In the genomic region with DNA sequence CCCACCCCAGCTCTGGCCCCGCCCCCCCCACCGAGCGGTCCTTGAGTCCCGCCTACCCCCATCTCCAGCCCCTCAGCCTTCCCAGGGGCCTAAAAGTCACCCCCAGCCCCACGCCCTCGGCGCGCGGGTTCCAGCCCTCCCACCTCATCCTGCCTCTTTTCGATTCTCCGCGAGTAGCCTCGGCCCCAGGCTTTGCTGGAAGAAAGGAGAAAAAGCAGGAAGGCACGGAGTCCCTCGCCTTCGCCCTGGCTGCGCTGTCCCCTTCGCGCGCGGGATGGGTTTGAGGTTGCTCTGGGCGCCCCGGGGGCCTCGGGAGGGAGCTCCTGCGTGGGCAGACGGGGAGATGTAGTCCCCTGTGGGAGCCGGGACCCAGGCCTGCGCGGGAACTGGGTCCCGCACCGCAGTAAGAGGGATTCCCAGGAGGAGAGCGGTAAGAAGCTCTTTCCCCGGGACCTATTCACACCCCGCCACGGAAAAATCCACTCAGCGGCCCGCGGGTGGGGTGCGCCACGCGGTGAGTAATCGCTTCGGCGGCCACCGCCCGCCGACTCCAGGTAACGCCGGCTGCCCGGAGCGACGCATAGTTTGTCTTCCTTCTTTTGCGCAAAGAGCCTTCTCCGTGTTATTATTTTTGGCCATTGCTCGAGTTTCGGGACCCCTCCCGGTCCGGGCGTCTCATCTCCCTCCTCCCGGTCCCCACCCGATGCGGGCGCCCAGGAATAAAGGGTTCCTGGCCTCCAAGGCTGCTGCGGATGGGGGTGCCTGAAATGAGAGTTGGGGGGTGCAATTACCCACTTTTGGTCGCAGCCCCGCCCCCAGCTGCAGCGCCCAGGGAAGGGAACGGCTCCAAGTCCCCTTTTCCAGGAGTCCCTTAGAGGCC, we compare ENCODE assay signal across 11 cellular contexts. TPM values are rescaled to one million over a fixed set of nuclear protein-coding genes. Genes with fewer than 3 reads are reported as not detected.
A peak's percentile ranks its signal among the peaks of the same experiment; 100 is the strongest.
DNase-seq lines count a peak whose midpoint lies in the region; ATAC-seq, FAIRE-seq and TF ChIP-seq lines count a peak whose summit lies in the region.
"Had no signal": no experiment of that assay in that cellular context is flagged by ENCODE, and none has a peak within 500 bp of the region (broad histone marks: within the 10 kb centered on the region; RNA-seq: fewer than 3 reads in every experiment).

No MANE protein-coding gene starts in this region.

- in situ Hi-C loops in IMR-90 (cut with MboI; ENCODE audit: low sequenced_read_pairs) = no loop called here

- no peak for TF ChIP-seq RAD21 in IMR-90 (IDR thresholded peaks at IDR 0.05; ENCODE audit: low read length)
- no peak for TF ChIP-seq RAD21 in H1 (IDR thresholded peaks at IDR 0.05 in 1 of 2, conservative IDR thresholded peaks at IDR 0.05 in 1 of 2; ENCODE audit: low read depth in 2 of 2, low read length in 2 of 2)

- H3K9ac ChIP-seq in IMR-90 (ENCODE audit: low read depth, low read length) (no peak overlapping the region), H1 (replicated peaks in 1 of 4; ENCODE audit: extremely low read depth in 1 of 4, low read depth in 3 of 4, low read length in 3 of 4) (no peak overlapping the region)

- intact Hi-C loops in IMR-90 (cut with micrococcal nuclease) = no loop called here

- no peak overlapping the region for H2BK12ac ChIP-seq in H1 (ENCODE audit: low read depth, low read length)

- H3K27ac Mint-ChIP-seq in activated CD8-positive, alpha-beta T cell treated with anti-CD3 and anti-CD28 coated beads, Interleukin-2, amount 10 ng/mL, durations not matched to agents 7 days and 5 days = no peak overlapping the region

- no peak for ATAC-seq in IMR-90 (ENCODE audit: low read depth)
- ATAC-seq in activated CD8-positive, alpha-beta T cell treated with anti-CD3 and anti-CD28 coated beads, Interleukin-2, amount 10 ng/mL, durations not matched to agents 7 days and 5 days = no peak
- no peak for ATAC-seq in GM21786 (IDR thresholded peaks at IDR 0.05; ENCODE audit: unreplicated experiment)
- no peak for ATAC-seq in GM18861 (IDR thresholded peaks at IDR 0.05; ENCODE audit: unreplicated experiment)

- H3K4me3 ChIP-seq in IMR-90 (ENCODE audit: insufficient read depth, low read depth, low read length) = peak overlapping the region; percentile 4; the same call in 1 of the 2 replicates
- peak overlapping the region in 2 of 4 experiments; percentile 17 to 49; a peak in 3 of 8 replicates for H3K4me3 ChIP-seq in H1 (ENCODE audit: extremely low read depth in 1 of 4, insufficient read depth in 2 of 4, low read depth in 3 of 4, low read length in 4 of 4)
- H3K4me3 ChIP-seq in osteoblast (ENCODE audit: insufficient read depth, low read length) = peak overlapping the region; percentile 54

- no peak overlapping the region for H2BK20ac ChIP-seq in IMR-90 (ENCODE audit: low read depth, low read length)
- H2BK20ac ChIP-seq in H1 (ENCODE audit: low read length) = no peak overlapping the region; the same call in 1 of the 2 replicates

- TF ChIP-seq CTCF in IMR-90 (conservative IDR thresholded peaks at IDR 0.05; ENCODE audit: low read depth, low read length) (no peak), H1 (IDR thresholded peaks at IDR 0.05; ENCODE audit: control extremely low read depth in 1 of 3, insufficient read depth in 1 of 3, low read depth in 1 of 3, low read length in 3 of 3) (no peak), osteoblast (IDR thresholded peaks at IDR 0.05; ENCODE audit: extremely low read depth, low read depth, low read length) (no peak)

- H3K4me2 ChIP-seq in IMR-90 (ENCODE audit: low read depth, low read length) (peak overlapping the region; percentile 72), H1 (ENCODE audit: insufficient read depth in 1 of 2, low read depth in 2 of 2, low read length in 2 of 2) (peak overlapping the region; percentile 64 to 65), osteoblast (ENCODE audit: insufficient read depth, low read length) (peak overlapping the region; percentile 58)

- FAIRE-seq in H1 (lab: Jason Lieb, UNC) = no peak

- DNase-seq in DMS 273 (lab: John Stamatoyannopoulos, UW; ENCODE audit: unreplicated experiment) (peak; percentile 60), DMS 273 treated with DMSO at 0.1 percent for 48 hours (lab: John Stamatoyannopoulos, UW) (no peak), IMR-90 (no peak), H1 (ENCODE audit: low read depth in 1 of 2, low spot score in 2 of 2) (peak in 1 of 2 experiments; percentile 64), osteoblast (ENCODE audit: insufficient read length, low spot score, missing footprints) (peak; percentile 95)
- no peak for DNase-seq in activated CD8-positive, alpha-beta T cell treated with anti-CD3 and anti-CD28 coated beads, Interleukin-2, amount 10 ng/mL, durations not matched to agents 7 days and 5 days
- DNase-seq: hippocampal formation, SHP77 had no signal

- H2AK9ac ChIP-seq in IMR-90 (replicated peaks; ENCODE audit: low read depth, low read length, poor library complexity) = peak overlapping the region; percentile 35

- H3K9me3 ChIP-seq in IMR-90 (ENCODE audit: control insufficient read depth, insufficient read depth, low read length) (no peaks in the 10 kb centered on the region), H1 (ENCODE audit: insufficient read depth in 2 of 2, low read depth in 1 of 2, low read length in 1 of 2) (no peaks in the 10 kb centered on the region), osteoblast (ENCODE audit: low read depth, low read length) (no peaks in the 10 kb centered on the region)

- H3K4me1 ChIP-seq in IMR-90 (ENCODE audit: control insufficient read depth, insufficient read depth, low read length) (peaks cover 9% of the 10 kb centered on the region; the same call in 1 of the 2 replicates), H1 (replicated peaks in 1 of 4; ENCODE audit: control insufficient read depth in 3 of 4, insufficient read depth in 4 of 4, low read length in 3 of 4) (peaks cover 32 to 54% (median 44%) of the 10 kb centered on the region in 4 experiments), osteoblast (ENCODE audit: insufficient read depth, low read length) (peaks cover 5% of the 10 kb centered on the region)

- H4K8ac ChIP-seq in IMR-90 (ENCODE audit: low read depth in 2 of 2, low read length in 2 of 2) = no peak overlapping the region
- peak overlapping the region; percentile 35; the same call in 1 of the 2 replicates for H4K8ac ChIP-seq in H1 (ENCODE audit: extremely low read depth, insufficient read depth, low read length)

- POLR2A ChIA-PET in IMR-90 (lab: Charles Lee; ENCODE audit: unreplicated experiment) = no interaction called here
- POLR2A ChIA-PET in H1 (lab: Charles Lee; ENCODE audit: partially characterized antibody) = interaction anchor here (0.7 to 1.4 kb wide), 5 partner anchors 18 to 33 kb away, joined by 3 to 4 read pairs (median 3); partner anchors contain the start of gene REX1BD
- POLR2A ChIA-PET in activated CD8-positive, alpha-beta T cell treated with anti-CD3 and anti-CD28 coated beads, Interleukin-2, amount 10 ng/mL, durations not matched to agents 7 days and 5 days (lab: Charles Lee) = no interaction called here

- H2BK15ac ChIP-seq in IMR-90 (ENCODE audit: low read depth, low read length) = no peak overlapping the region
- no peak overlapping the region for H2BK15ac ChIP-seq in H1 (ENCODE audit: low read length)

- H3K56ac ChIP-seq in IMR-90 (ENCODE audit: extremely low read depth, insufficient read depth, low read length) (no peak overlapping the region), H1 (replicated peaks; ENCODE audit: insufficient read length, low read depth, low read length) (no peak overlapping the region)

- H3K9me3 Mint-ChIP-seq in activated CD8-positive, alpha-beta T cell treated with anti-CD3 and anti-CD28 coated beads, Interleukin-2, amount 10 ng/mL, durations not matched to agents 7 days and 5 days (ENCODE audit: insufficient read depth) = no peaks in the 10 kb centered on the region

- peak overlapping the region; percentile 63 for H2AFZ ChIP-seq in IMR-90 (replicated peaks; ENCODE audit: low read length, poor library complexity)
- no peak overlapping the region for H2AFZ ChIP-seq in H1 (ENCODE audit: low read length)
- H2AFZ ChIP-seq in osteoblast (ENCODE audit: low read length) = no peak overlapping the region

- H3K79me2 ChIP-seq in H1 (ENCODE audit: control insufficient read depth in 1 of 2, insufficient read depth in 2 of 2, low read length in 2 of 2) (no peaks in the 10 kb centered on the region), osteoblast (ENCODE audit: insufficient read depth, low read length) (no peaks in the 10 kb centered on the region)

- H3K4me1 Mint-ChIP-seq in activated CD8-positive, alpha-beta T cell treated with anti-CD3 and anti-CD28 coated beads, Interleukin-2, amount 10 ng/mL, durations not matched to agents 7 days and 5 days (ENCODE audit: low read depth) = peaks cover 17% of the 10 kb centered on the region

- no peaks in the 10 kb centered on the region for H3K36me3 ChIP-seq in IMR-90 (ENCODE audit: control insufficient read depth, insufficient read depth, low read length)
- H3K36me3 ChIP-seq in H1 (ENCODE audit: control insufficient read depth in 2 of 4, insufficient read depth in 4 of 4, low read length in 3 of 4) = peaks cover 0 to 14% (median 0%) of the 10 kb centered on the region in 4 experiments; a peak in 1 of 8 replicates
- H3K36me3 ChIP-seq in osteoblast (ENCODE audit: insufficient read depth, low read length) = no peaks in the 10 kb centered on the region

- H4K5ac ChIP-seq in IMR-90 (ENCODE audit: low read depth, low read length) = no peak overlapping the region
- H4K5ac ChIP-seq in H1 (ENCODE audit: insufficient read length, low read depth, low read length) = no peak overlapping the region

- H3K4ac ChIP-seq in IMR-90 (ENCODE audit: low read depth, low read length) = no peak overlapping the region
- H3K4ac ChIP-seq in H1 (replicated peaks; ENCODE audit: insufficient read length, low read depth, low read length) = no peak overlapping the region

- H3K79me1 ChIP-seq in IMR-90 (ENCODE audit: low read depth in 1 of 2, low read length in 2 of 2) (no peaks in the 10 kb centered on the region), H1 (ENCODE audit: low read depth, low read length) (no peaks in the 10 kb centered on the region)

- no peak overlapping the region for H2BK5ac ChIP-seq in IMR-90 (ENCODE audit: low read depth, low read length, poor library complexity, severe bottlenecking)
- H2BK5ac ChIP-seq in H1 (ENCODE audit: low read depth, low read length) = no peak overlapping the region

- WGBS in IMR-90 (ENCODE audit: extremely low coverage in 2 of 2, insufficient read length in 1 of 2), 2 experiments = 0% methylated on average over 17 of the region's 68 CpGs; no CpG with 5 or more reads in 1 of the 2 experiments
- WGBS in H1 (ENCODE audit: extremely low coverage in 1 of 2, insufficient coverage in 1 of 2, insufficient read length in 1 of 2, insufficient replicate concordance in 2 of 2, low coverage in 1 of 2, low lambda C conversion rate in 2 of 2, missing lambda C conversion rate in 1 of 2), 2 experiments = 6% methylated on average over 54 of the region's 68 CpGs; no CpG with 5 or more reads in 1 of the 2 experiments

- H3K23ac ChIP-seq in IMR-90 (ENCODE audit: low read depth, low read length) (no peak overlapping the region), H1 (ENCODE audit: insufficient read length) (no peak overlapping the region)

- H3K27me3 ChIP-seq in IMR-90 (ENCODE audit: control insufficient read depth, insufficient read depth, low read length) = peaks cover 86% of the 10 kb centered on the region
- peaks cover 82 to 95% (median 95%) of the 10 kb centered on the region in 4 experiments for H3K27me3 ChIP-seq in H1 (replicated peaks in 1 of 4; ENCODE audit: control insufficient read depth in 3 of 4, extremely low read depth in 1 of 4, insufficient read depth in 3 of 4, low read length in 3 of 4)
- peaks cover 55% of the 10 kb centered on the region for H3K27me3 ChIP-seq in osteoblast (ENCODE audit: insufficient read depth, low read length)

- H3K27ac ChIP-seq in IMR-90 (ENCODE audit: insufficient read depth, low read length) (no peak overlapping the region), H1 (ENCODE audit: low read depth, low read length) (no peak overlapping the region), osteoblast (ENCODE audit: low read depth, low read length) (no peak overlapping the region)
- H3K27ac ChIP-seq: 22Rv1 had no signal

- TF ChIP-seq EP300 in H1 (IDR thresholded peaks at IDR 0.05; ENCODE audit: borderline replicate concordance in 1 of 2, low read depth in 2 of 2, low read length in 2 of 2) = no peak

- H3K18ac ChIP-seq in IMR-90 (ENCODE audit: low read depth, low read length) (no peak overlapping the region), H1 (ENCODE audit: extremely low read depth, low read length) (peak overlapping the region; percentile 19; the same call in 1 of the 2 replicates)

- no peak overlapping the region for H2AK5ac ChIP-seq in IMR-90 (ENCODE audit: low read depth, low read length)
- no peak overlapping the region for H2AK5ac ChIP-seq in H1 (ENCODE audit: low read depth, low read length)

- no peaks in the 10 kb centered on the region for H3K9me1 ChIP-seq in IMR-90 (ENCODE audit: insufficient read depth, low read length)

- dilution Hi-C loops in IMR-90 (cut with HindIII; ENCODE audit: low sequenced_read_pairs, unreplicated experiment) = no loop called here

- H4K20me1 ChIP-seq in IMR-90 (ENCODE audit: insufficient read depth, low read length) (peaks cover 8% of the 10 kb centered on the region), H1 (replicated peaks in 1 of 2; ENCODE audit: control insufficient read depth in 1 of 2, insufficient read depth in 2 of 2, low read length in 2 of 2) (peaks cover 0 to 16% of the 10 kb centered on the region in 2 experiments), osteoblast (ENCODE audit: insufficient read depth, low read length) (no peaks in the 10 kb centered on the region)

- no peak for TF ChIP-seq POLR2A in IMR-90 (IDR thresholded peaks at IDR 0.05; ENCODE audit: low read depth, low read length)
- TF ChIP-seq POLR2A in H1 (IDR thresholded peaks at IDR 0.05; ENCODE audit: control extremely low read depth in 1 of 2, low read depth in 2 of 2, low read length in 2 of 2) = no peak

- H3K14ac ChIP-seq in IMR-90 (replicated peaks; ENCODE audit: low read depth, low read length) = no peak overlapping the region
- no peak overlapping the region for H3K14ac ChIP-seq in H1 (ENCODE audit: insufficient read length)

- no peaks in the 10 kb centered on the region for H3K36me3 Mint-ChIP-seq in activated CD8-positive, alpha-beta T cell treated with anti-CD3 and anti-CD28 coated beads, Interleukin-2, amount 10 ng/mL, durations not matched to agents 7 days and 5 days (ENCODE audit: low read depth)

- H3K4me3 Mint-ChIP-seq in activated CD8-positive, alpha-beta T cell treated with anti-CD3 and anti-CD28 coated beads, Interleukin-2, amount 10 ng/mL, durations not matched to agents 7 days and 5 days = no peak overlapping the region

- H4K91ac ChIP-seq in IMR-90 (ENCODE audit: insufficient read depth, low read depth, low read length) (no peak overlapping the region), H1 (replicated peaks; ENCODE audit: insufficient read length, low read length) (no peak overlapping the region)

- H2BK120ac ChIP-seq in IMR-90 (ENCODE audit: low read depth, low read length) = no peak overlapping the region
- no peak overlapping the region for H2BK120ac ChIP-seq in H1 (replicated peaks; ENCODE audit: low read depth, low read length)

- peaks cover 23% of the 10 kb centered on the region; the same call in 1 of the 2 replicates for H3K23me2 ChIP-seq in H1 (ENCODE audit: low read depth, low read length)

- BruUV-seq in IMR-90 (replicated peaks; lab: Mats Ljungman, UMichigan) = no TSS peak

- peaks cover 73% of the 10 kb centered on the region for H3K27me3 Mint-ChIP-seq in activated CD8-positive, alpha-beta T cell treated with anti-CD3 and anti-CD28 coated beads, Interleukin-2, amount 10 ng/mL, durations not matched to agents 7 days and 5 days (ENCODE audit: low read depth)

- CTCF ChIA-PET in IMR-90 (lab: Yijun Ruan, JAX) (interaction anchor here (1.5 kb wide), 1 partner anchor 28 kb away, joined by 3 read pairs; no protein-coding TSS in a partner anchor), H1 (lab: Charles Lee; ENCODE audit: partially characterized antibody) (interaction anchor here (0.7 to 1.1 kb wide), 3 partner anchors 17 to 1214 kb away, joined by 3 read pairs; no protein-coding TSS in a partner anchor)
- CTCF ChIA-PET in activated CD8-positive, alpha-beta T cell treated with anti-CD3 and anti-CD28 coated beads, Interleukin-2, amount 10 ng/mL, durations not matched to agents 7 days and 5 days (lab: Charles Lee) = no interaction called here

RNA-seq across cellular contexts. Expression of gene CRLF1, which starts 0.9 kb away (rescaled TPM):
- total RNA-seq in IMR-90 (2012; rRNA removed) (0.18 and 0.28 TPM in 2 replicates), osteoblast (6.9 and 15.9 TPM in 2 replicates)
- polyA plus RNA-seq in IMR-90 (2012; rRNA removed) (3.0 and 3.1 TPM in 2 replicates), H1 (2011; rRNA removed) (7.2 and 19.2 TPM in 2 replicates)
- polyA plus RNA-seq in IMR-90 (2012; cell fraction: cytosol; rRNA removed) = 3.2 TPM in 2 replicates
- polyA plus RNA-seq in IMR-90 (2012; cell fraction: nucleus; rRNA removed; ENCODE audit: low replicate concordance) = 0.38 and 2.1 TPM in 2 replicates
- total RNA-seq in H1 (2021; fragmentation: NEBNext Ultra II Directional; extraction: Animal tissue kit (Norgen Biotek cat#: 25700)) = 9.5 and 10.3 TPM in 2 replicates
- 10.3 TPM for polyA plus RNA-seq in H1 (2011; cell fraction: cytosol; rRNA removed)
- polyA plus RNA-seq in H1 (2011; cell fraction: nucleus; rRNA removed) = 15.8 TPM
- 5.8 to 11.1 TPM (median 9.9 TPM) in 4 replicates for polyA plus RNA-seq in H1 (2012, experiment 1 of 2)
- 10.1 TPM for polyA plus RNA-seq in H1 (2012, experiment 2 of 2)
- polyA plus RNA-seq in H1 (2013, experiment 1 of 2) = 46.8 TPM
- 48.9 TPM for polyA plus RNA-seq in H1 (2013, experiment 2 of 2)
- polyA minus RNA-seq in H1 (2011; rRNA and poly(A)+ RNA removed) = 0.68 and 2.1 TPM in 2 replicates
- 7.1 TPM for polyA minus RNA-seq in H1 (2011; cell fraction: cytosol; rRNA and poly(A)+ RNA removed)
- 2.5 TPM for polyA minus RNA-seq in H1 (2011; cell fraction: nucleus; rRNA and poly(A)+ RNA removed)
- total RNA-seq in activated CD8-positive, alpha-beta T cell treated with anti-CD3 and anti-CD28 coated beads, Interleukin-2, amount 10 ng/mL, durations not matched to agents 7 days and 5 days = not detected

RNA-seq across cellular contexts. Expression of gene TMEM59L, which starts 5.2 kb away (rescaled TPM):
- total RNA-seq in IMR-90 (2012; rRNA removed) (under 0.01 and 0.28 TPM in 2 replicates), osteoblast (0.36 and 2.1 TPM in 2 replicates)
- polyA plus RNA-seq in IMR-90 (2012; rRNA removed) (5.9 and 6.1 TPM in 2 replicates), H1 (2011; rRNA removed) (4.0 and 10.4 TPM in 2 replicates)
- 5.6 and 9.7 TPM in 2 replicates for polyA plus RNA-seq in IMR-90 (2012; cell fraction: cytosol; rRNA removed)
- 21.2 and 55.5 TPM in 2 replicates for polyA plus RNA-seq in IMR-90 (2012; cell fraction: nucleus; rRNA removed; ENCODE audit: low replicate concordance)
- 8.6 and 12.2 TPM in 2 replicates for total RNA-seq in H1 (2021; fragmentation: NEBNext Ultra II Directional; extraction: Animal tissue kit (Norgen Biotek cat#: 25700))
- 6.1 TPM for polyA plus RNA-seq in H1 (2011; cell fraction: cytosol; rRNA removed)
- 34.5 TPM for polyA plus RNA-seq in H1 (2011; cell fraction: nucleus; rRNA removed)
- 5.8 to 11.5 TPM (median 11.1 TPM) in 4 replicates for polyA plus RNA-seq in H1 (2012, experiment 1 of 2)
- polyA plus RNA-seq in H1 (2012, experiment 2 of 2) = 10.7 TPM
- polyA plus RNA-seq in H1 (2013, experiment 1 of 2) = 37.3 TPM
- 37.3 TPM for polyA plus RNA-seq in H1 (2013, experiment 2 of 2)
- 0.56 and 0.82 TPM in 2 replicates for polyA minus RNA-seq in H1 (2011; rRNA and poly(A)+ RNA removed)
- polyA minus RNA-seq in H1 (2011; cell fraction: cytosol; rRNA and poly(A)+ RNA removed) = 9.2 TPM
- 5.0 TPM for polyA minus RNA-seq in H1 (2011; cell fraction: nucleus; rRNA and poly(A)+ RNA removed)
- not detected for total RNA-seq in activated CD8-positive, alpha-beta T cell treated with anti-CD3 and anti-CD28 coated beads, Interleukin-2, amount 10 ng/mL, durations not matched to agents 7 days and 5 days

RNA-seq across cellular contexts. Expression of gene REX1BD, which starts 18.9 kb away (rescaled TPM):
- total RNA-seq in IMR-90 (2012; rRNA removed) (14.2 and 19.2 TPM in 2 replicates), osteoblast (27.7 and 29.7 TPM in 2 replicates)
- polyA plus RNA-seq in IMR-90 (2012; rRNA removed) (44.6 and 68.7 TPM in 2 replicates), H1 (2011; rRNA removed) (62.7 and 132 TPM in 2 replicates)
- 147 and 160 TPM in 2 replicates for polyA plus RNA-seq in IMR-90 (2012; cell fraction: cytosol; rRNA removed)
- 295 and 606 TPM in 2 replicates for polyA plus RNA-seq in IMR-90 (2012; cell fraction: nucleus; rRNA removed; ENCODE audit: low replicate concordance)
- total RNA-seq in H1 (2021; fragmentation: NEBNext Ultra II Directional; extraction: Animal tissue kit (Norgen Biotek cat#: 25700)) = 56.8 and 63.1 TPM in 2 replicates
- 95.5 TPM for polyA plus RNA-seq in H1 (2011; cell fraction: cytosol; rRNA removed)
- 203 TPM for polyA plus RNA-seq in H1 (2011; cell fraction: nucleus; rRNA removed)
- 24.8 to 73.2 TPM (median 62.2 TPM) in 4 replicates for polyA plus RNA-seq in H1 (2012, experiment 1 of 2)
- polyA plus RNA-seq in H1 (2012, experiment 2 of 2) = 46.1 TPM
- 101 TPM for polyA plus RNA-seq in H1 (2013, experiment 1 of 2)
- 91.7 TPM for polyA plus RNA-seq in H1 (2013, experiment 2 of 2)
- 2.7 and 3.3 TPM in 2 replicates for polyA minus RNA-seq in H1 (2011; rRNA and poly(A)+ RNA removed)
- polyA minus RNA-seq in H1 (2011; cell fraction: cytosol; rRNA and poly(A)+ RNA removed) = 32.8 TPM
- polyA minus RNA-seq in H1 (2011; cell fraction: nucleus; rRNA and poly(A)+ RNA removed) = 20.1 TPM
- 10 to 100 TPM; 91.5 to 98.7 TPM for total RNA-seq in activated CD8-positive, alpha-beta T cell treated with anti-CD3 and anti-CD28 coated beads, Interleukin-2, amount 10 ng/mL, durations not matched to agents 7 days and 5 days

RNA-seq across cellular contexts. Expression of gene KLHL26, which starts 29.4 kb away (rescaled TPM):
- total RNA-seq in IMR-90 (2012; rRNA removed) (0.28 and 2.2 TPM in 2 replicates), osteoblast (5.1 and 5.3 TPM in 2 replicates)
- polyA plus RNA-seq in IMR-90 (2012; rRNA removed) (4.7 and 5.8 TPM in 2 replicates), H1 (2011; rRNA removed) (2.2 and 6.7 TPM in 2 replicates)
- 1.9 and 3.3 TPM in 2 replicates for polyA plus RNA-seq in IMR-90 (2012; cell fraction: cytosol; rRNA removed)
- polyA plus RNA-seq in IMR-90 (2012; cell fraction: nucleus; rRNA removed; ENCODE audit: low replicate concordance) = 2.6 and 6.8 TPM in 2 replicates
- 8.8 and 9.0 TPM in 2 replicates for total RNA-seq in H1 (2021; fragmentation: NEBNext Ultra II Directional; extraction: Animal tissue kit (Norgen Biotek cat#: 25700))
- 5.5 TPM for polyA plus RNA-seq in H1 (2011; cell fraction: cytosol; rRNA removed)
- 6.8 TPM for polyA plus RNA-seq in H1 (2011; cell fraction: nucleus; rRNA removed)
- polyA plus RNA-seq in H1 (2012, experiment 1 of 2) = 4.9 to 9.1 TPM (median 6.0 TPM) in 4 replicates
- polyA plus RNA-seq in H1 (2012, experiment 2 of 2) = 5.2 TPM
- 4.2 TPM for polyA plus RNA-seq in H1 (2013, experiment 1 of 2)
- 4.0 TPM for polyA plus RNA-seq in H1 (2013, experiment 2 of 2)
- 6.3 and 8.8 TPM in 2 replicates for polyA minus RNA-seq in H1 (2011; rRNA and poly(A)+ RNA removed)
- 11.4 TPM for polyA minus RNA-seq in H1 (2011; cell fraction: cytosol; rRNA and poly(A)+ RNA removed)
- polyA minus RNA-seq in H1 (2011; cell fraction: nucleus; rRNA and poly(A)+ RNA removed) = 3.9 TPM
- total RNA-seq in activated CD8-positive, alpha-beta T cell treated with anti-CD3 and anti-CD28 coated beads, Interleukin-2, amount 10 ng/mL, durations not matched to agents 7 days and 5 days = 10 to 100 TPM; 13.2 to 13.4 TPM

RNA-seq across cellular contexts. Expression of gene UBA52, which starts 35.8 kb away (rescaled TPM):
- total RNA-seq in IMR-90 (2012; rRNA removed) = 1,030 and 1,144 TPM in 2 replicates
- 2,778 and 3,008 TPM in 2 replicates for polyA plus RNA-seq in IMR-90 (2012; rRNA removed)
- 3,160 and 3,447 TPM in 2 replicates for polyA plus RNA-seq in IMR-90 (2012; cell fraction: cytosol; rRNA removed)
- polyA plus RNA-seq in IMR-90 (2012; cell fraction: nucleus; rRNA removed; ENCODE audit: low replicate concordance) = 792 and 822 TPM in 2 replicates
- total RNA-seq in H1 (2021; fragmentation: NEBNext Ultra II Directional; extraction: Animal tissue kit (Norgen Biotek cat#: 25700)) = 1,331 and 1,340 TPM in 2 replicates
- polyA plus RNA-seq in H1 (2011; rRNA removed) = 2,924 and 5,409 TPM in 2 replicates
- 3,548 TPM for polyA plus RNA-seq in H1 (2011; cell fraction: cytosol; rRNA removed)
- 1,787 TPM for polyA plus RNA-seq in H1 (2011; cell fraction: nucleus; rRNA removed)
- polyA plus RNA-seq in H1 (2012, experiment 1 of 2) = 2,370 to 2,796 TPM (median 2,589 TPM) in 4 replicates
- 3,432 TPM for polyA plus RNA-seq in H1 (2012, experiment 2 of 2)
- 1,517 TPM for polyA plus RNA-seq in H1 (2013, experiment 1 of 2)
- 1,516 TPM for polyA plus RNA-seq in H1 (2013, experiment 2 of 2)
- 1,852 and 1,905 TPM in 2 replicates for polyA minus RNA-seq in H1 (2011; rRNA and poly(A)+ RNA removed)
- polyA minus RNA-seq in H1 (2011; cell fraction: cytosol; rRNA and poly(A)+ RNA removed) = 518 TPM
- polyA minus RNA-seq in H1 (2011; cell fraction: nucleus; rRNA and poly(A)+ RNA removed) = 613 TPM
- 554 and 556 TPM in 2 replicates for total RNA-seq in osteoblast
- total RNA-seq in activated CD8-positive, alpha-beta T cell treated with anti-CD3 and anti-CD28 coated beads, Interleukin-2, amount 10 ng/mL, durations not matched to agents 7 days and 5 days = 1,000 to 10,000 TPM; 1,452 to 1,556 TPM

Comparison
In these comparisons a context has a peak if more than half of its experiments do, and no peak if none do; other contexts are left out.
1. DNase-seq: peak in DMS 273 (single experiment) and osteoblast (single experiment); none in DMS 273 treated with DMSO at 0.1 percent for 48 hours (single experiment), IMR-90 (single experiment) and activated CD8-positive, alpha-beta T cell treated with anti-CD3 and anti-CD28 coated beads, Interleukin-2, amount 10 ng/mL, durations not matched to agents 7 days and 5 days (single experiment).
2. Peak in every context shown above with its lines, with median percentiles within 50 percentile points of each other: H3K4me2 ChIP-seq.